36 cellular contexts compared by ENCODE assay signal in genomic region chr2:26103752-26104151, GRCh38.
"Had no signal": no experiment of that assay in that cellular context is flagged by ENCODE, and none has a peak within 500 bp of the region (broad histone marks: within the 10 kb centered on the region; RNA-seq: fewer than 3 reads in every experiment).

No MANE protein-coding gene starts in this region.

- FAIRE-seq: bronchial epithelial cell, TTC549 had no signal

- H3K4me3 Mint-ChIP-seq: activated B cell treated with CpG ODN at 0.5 μM for 24 hours; activated CD4-positive, alpha-beta memory T cell treated with anti-CD3 and anti-CD28 coated beads for 36 hours; activated CD4-positive, alpha-beta T cell treated with anti-CD3 and anti-CD28 coated beads, Interleukin-2, amount 10 ng/mL, durations not matched to agents 24 days and 14 days; activated CD8-positive, alpha-beta T cell treated with anti-CD3 and anti-CD28 coated beads for 36 hours; activated naive CD4-positive, alpha-beta T cell treated with anti-CD3 and anti-CD28 coated beads for 36 hours; activated naive CD8-positive, alpha-beta T cell treated with anti-CD3 and anti-CD28 coated beads for 36 hours; activated T-cell treated with anti-CD3 and anti-CD28 coated beads, Interleukin-2, amount 50 U/mL, for 4 hours; activated T-cell treated with anti-CD3 and anti-CD28 coated beads, Interleukin-2, amount 50 U/mL, for 72 hours; activated T-helper 1 cell treated with anti-CD3 and anti-CD28 coated beads, Interleukin-12 subunit alpha, Interleukin-12 subunit beta, Interleukin-2, Interleukin-4 antibody, amounts not matched to agents 30 ng/mL and 10 ng/mL and 1 ng/mL, durations not matched to agents 14 hours and 24 hours and 36 hours; activated T-helper 17 cell treated with anti-CD3 and anti-CD28 coated beads, Interleukin-2, amount 50 U/mL, for 72 hours; brain; central memory CD8-positive, alpha-beta T cell; T-helper 2 cell treated with Interferon-gamma antibody and Interleukin-4, amounts not matched to agents 5 μg/mL and 100 μg/mL, for 36 hours had no signal

- H3K36me3 ChIP-seq: adrenal gland, cardiac muscle cell had no signal

- ATAC-seq: activated CD8-positive, alpha-beta T cell treated with anti-CD3 and anti-CD28 coated beads for 36 hours; activated naive CD4-positive, alpha-beta T cell treated with anti-CD3 and anti-CD28 coated beads, Interleukin-2, amount 50 U/mL, for 72 hours; activated T-cell treated with anti-CD3 and anti-CD28 coated beads, Interleukin-2, amount 50 U/mL, for 4 hours; activated T-cell treated with anti-CD3 and anti-CD28 coated beads, Interleukin-2, amount 50 U/mL, for 72 hours; activated T-helper 17 cell treated with anti-CD3 and anti-CD28 coated beads, Interleukin-2, amount 50 U/mL, for 72 hours had no signal

- H3K9me3 Mint-ChIP-seq: activated CD4-positive, alpha-beta memory T cell treated with anti-CD3 and anti-CD28 coated beads for 36 hours; activated naive CD4-positive, alpha-beta T cell treated with anti-CD3 and anti-CD28 coated beads, Interleukin-2, amount 50 U/mL, for 72 hours; activated T-cell treated with anti-CD3 and anti-CD28 coated beads, Interleukin-2, amount 50 U/mL, for 4 hours; activated T-cell treated with anti-CD3 and anti-CD28 coated beads, Interleukin-2, amount 50 U/mL, for 72 hours; activated T-helper 17 cell treated with anti-CD3 and anti-CD28 coated beads, Interleukin-2, amount 50 U/mL, for 72 hours; central memory CD8-positive, alpha-beta T cell had no signal

- H3K4me3 ChIP-seq: adrenal gland, cardiac muscle cell had no signal

- H3K27ac Mint-ChIP-seq: activated B cell treated with CpG ODN at 0.5 μM for 24 hours; activated CD4-positive, alpha-beta memory T cell treated with anti-CD3 and anti-CD28 coated beads for 36 hours; activated CD4-positive, alpha-beta T cell treated with anti-CD3 and anti-CD28 coated beads, Interleukin-2, amount 10 ng/mL, durations not matched to agents 24 days and 14 days; activated CD8-positive, alpha-beta T cell treated with anti-CD3 and anti-CD28 coated beads for 36 hours; activated naive CD4-positive, alpha-beta T cell treated with anti-CD3 and anti-CD28 coated beads for 36 hours; activated naive CD4-positive, alpha-beta T cell treated with anti-CD3 and anti-CD28 coated beads, Interleukin-2, amount 50 U/mL, for 72 hours; activated naive CD8-positive, alpha-beta T cell treated with anti-CD3 and anti-CD28 coated beads for 36 hours; activated T-cell treated with anti-CD3 and anti-CD28 coated beads, Interleukin-2, amount 50 U/mL, for 72 hours; activated T-helper 1 cell treated with anti-CD3 and anti-CD28 coated beads, Interleukin-12 subunit alpha, Interleukin-12 subunit beta, Interleukin-2, Interleukin-4 antibody, amounts not matched to agents 30 ng/mL and 10 ng/mL and 1 ng/mL, durations not matched to agents 14 hours and 24 hours and 36 hours; activated T-helper 17 cell treated with anti-CD3 and anti-CD28 coated beads, Interleukin-2, amount 50 U/mL, for 72 hours; brain; T-helper 2 cell treated with Interferon-gamma antibody and Interleukin-4, amounts not matched to agents 5 μg/mL and 100 μg/mL, for 36 hours had no signal

- H3K27ac ChIP-seq: adrenal gland, cardiac muscle cell, VCaP had no signal

- H3K9me3 ChIP-seq: adrenal gland had no signal

- H3K27me3 ChIP-seq: adrenal gland, cardiac muscle cell had no signal

- DNase-seq: activated B cell treated with CpG ODN at 0.5 μM for 24 hours; activated CD4-positive, alpha-beta memory T cell treated with anti-CD3 and anti-CD28 coated beads for 36 hours; activated CD4-positive, alpha-beta T cell treated with anti-CD3 and anti-CD28 coated beads for 4 hours; activated CD4-positive, alpha-beta T cell treated with anti-CD3 and anti-CD28 coated beads, Interleukin-2, amount 10 ng/mL, durations not matched to agents 24 days and 14 days; activated CD4-positive, alpha-beta T cell treated with anti-CD3 and anti-CD28 coated beads, Interleukin-2, amount 50 U/mL, for 1 hour; activated CD4-positive, alpha-beta T cell treated with anti-CD3 and anti-CD28 coated beads, Interleukin-2, amount 50 U/mL, for 4 hours; activated CD4-positive, CD25-positive, alpha-beta regulatory T cell treated with anti-CD3 and anti-CD28 coated beads, Interleukin-2, amount 50 U/mL, for 72 hours; activated CD8-positive, alpha-beta memory T cell treated with anti-CD3 and anti-CD28 coated beads, Interleukin-2, amount 50 U/mL, for 4 hours; activated CD8-positive, alpha-beta T cell treated with anti-CD3 and anti-CD28 coated beads for 36 hours; activated effector memory CD4-positive, alpha-beta T cell treated with anti-CD3 and anti-CD28 coated beads, Interleukin-2, amount 50 U/mL, for 16 hours; activated gamma-delta T cell treated with Interleukin-2 at 50 U/mL for 16 hours; activated naive CD4-positive, alpha-beta T cell; activated naive CD4-positive, alpha-beta T cell treated with anti-CD3 and anti-CD28 coated beads for 36 hours; activated naive CD4-positive, alpha-beta T cell treated with anti-CD3 and anti-CD28 coated beads, Interleukin-2, amount 50 U/mL, for 16 hours; activated naive CD8-positive, alpha-beta T cell treated with anti-CD3 and anti-CD28 coated beads for 36 hours; activated T-cell treated with anti-CD3 and anti-CD28 coated beads for 4 hours; activated T-cell treated with anti-CD3 and anti-CD28 coated beads, Interleukin-2, amount 50 U/mL, for 1 hour; activated T-cell treated with anti-CD3 and anti-CD28 coated beads, Interleukin-2, amount 50 U/mL, for 4 hours; activated T-cell treated with anti-CD3 and anti-CD28 coated beads, Interleukin-2, amount 50 U/mL, for 72 hours; adrenal gland; amniotic stem cell; aorta; caudate nucleus; cerebellar nuclear complex; T-helper 2 cell; T-helper 9 cell had no signal

- H3K27me3 Mint-ChIP-seq: activated B cell treated with CpG ODN at 0.5 μM for 24 hours; activated CD4-positive, alpha-beta memory T cell treated with anti-CD3 and anti-CD28 coated beads for 36 hours; activated CD4-positive, alpha-beta T cell treated with anti-CD3 and anti-CD28 coated beads, Interleukin-2, amount 10 ng/mL, durations not matched to agents 24 days and 14 days; activated CD8-positive, alpha-beta T cell treated with anti-CD3 and anti-CD28 coated beads for 36 hours; activated naive CD8-positive, alpha-beta T cell treated with anti-CD3 and anti-CD28 coated beads for 36 hours; activated T-helper 17 cell treated with anti-CD3 and anti-CD28 coated beads, Interleukin-2, amount 50 U/mL, for 72 hours; brain; central memory CD8-positive, alpha-beta T cell had no signal

- H3K4me1 Mint-ChIP-seq: activated T-helper 17 cell treated with anti-CD3 and anti-CD28 coated beads, Interleukin-2, amount 50 U/mL, for 72 hours had no signal
